17 cellular contexts compared by ENCODE assay signal in genomic region chr4:43843501-43843900, GRCh38.
DNase-seq lines count a peak whose midpoint lies in the region; ATAC-seq and TF ChIP-seq lines count a peak whose summit lies in the region.
"Had no signal": no experiment of that assay in that cellular context is flagged by ENCODE, and none has a peak within 500 bp of the region (broad histone marks: within the 10 kb centered on the region; RNA-seq: fewer than 3 reads in every experiment).

No MANE protein-coding gene starts in this region.

- H3K9me3 ChIP-seq in GM23248 (ENCODE audit: low read depth) = no peaks in the 10 kb centered on the region
- H3K9me3 ChIP-seq in neural progenitor cell (ENCODE audit: low read depth) = no peaks in the 10 kb centered on the region

- H3K4me2 ChIP-seq in GM23248 (ENCODE audit: unreplicated experiment) (no peak overlapping the region), neural progenitor cell (no peak overlapping the region)

- H3K4me1 Mint-ChIP-seq in neural progenitor cell = peaks cover 4% of the 10 kb centered on the region
- no peaks in the 10 kb centered on the region for H3K4me1 Mint-ChIP-seq in natural killer cell treated with Interleukin-12 subunit alpha and Interleukin-12 subunit beta and Interleukin-15 and Interleukin-18, amount 100 ng/mL, for 72 hours (ENCODE audit: low read depth in 2 of 2)
- H3K4me1 Mint-ChIP-seq: B cell had no signal

- H3K9ac ChIP-seq in GM23248 (no peak overlapping the region), neural progenitor cell (no peak overlapping the region)

- no peaks in the 10 kb centered on the region for H3K9me3 Mint-ChIP-seq in neural progenitor cell
- peaks cover 3% of the 10 kb centered on the region for H3K9me3 Mint-ChIP-seq in natural killer cell treated with Interleukin-12 subunit alpha and Interleukin-12 subunit beta and Interleukin-15 and Interleukin-18, amount 100 ng/mL, for 72 hours

- no peak for TF ChIP-seq CTCF in neural progenitor cell (IDR thresholded peaks at IDR 0.05)

- H3K36me3 ChIP-seq in GM23248 (ENCODE audit: low read depth) = no peaks in the 10 kb centered on the region
- no peaks in the 10 kb centered on the region for H3K36me3 ChIP-seq in neural progenitor cell
- H3K36me3 ChIP-seq: left ventricle myocardium inferior had no signal

- H3K27ac Mint-ChIP-seq in neural progenitor cell = no peak overlapping the region
- H3K27ac Mint-ChIP-seq in natural killer cell treated with Interleukin-12 subunit alpha and Interleukin-12 subunit beta and Interleukin-15 and Interleukin-18, amount 100 ng/mL, for 72 hours = no peak overlapping the region
- H3K27ac Mint-ChIP-seq: activated T-helper 2 cell treated with anti-CD3 and anti-CD28 coated beads, Interferon-gamma antibody, Interleukin-2, Interleukin-4, amounts not matched to agents 10 μg/mL and 5 μg/mL and 100 μg/mL, durations not matched to agents 14 hours and 24 hours and 36 hours; B cell; dendritic cell treated with granulocyte-macrophage colony-stimulating factor and Interleukin-4, amounts not matched to agents 40 ng/mL and 50 ng/mL, for 4 days had no signal

- DNase-seq in GM23248 (peak; percentile 4), NCI-H226 (peak; percentile 45), dermis blood vessel endothelial cell (peak; percentile 1), neural progenitor cell (ENCODE audit: low spot score) (peak; percentile 11), superior temporal gyrus (ENCODE audit: extremely low spot score) (no peak), inferior parietal cortex (ENCODE audit: extremely low spot score) (no peak)
- no peak for DNase-seq in natural killer cell treated with Interleukin-12 subunit alpha and Interleukin-12 subunit beta and Interleukin-15 and Interleukin-18, amount 100 ng/mL, for 72 hours (ENCODE audit: low spot score)
- DNase-seq: activated CD8-positive, alpha-beta memory T cell treated with anti-CD3 and anti-CD28 coated beads for 24 hours; amygdala; DMS153; left ventricle myocardium inferior; NCI-H1694 treated with DMSO at 0.1 percent for 48 hours; substantia nigra had no signal

- H3K36me3 Mint-ChIP-seq in neural progenitor cell = no peaks in the 10 kb centered on the region
- no peaks in the 10 kb centered on the region for H3K36me3 Mint-ChIP-seq in natural killer cell treated with Interleukin-12 subunit alpha and Interleukin-12 subunit beta and Interleukin-15 and Interleukin-18, amount 100 ng/mL, for 72 hours

- H3K27ac ChIP-seq in GM23248 (no peak overlapping the region), neural progenitor cell (no peak overlapping the region)
- H3K27ac ChIP-seq: left ventricle myocardium inferior had no signal

- H3K27me3 Mint-ChIP-seq in neural progenitor cell (ENCODE audit: insufficient read depth, low read depth) = no peaks in the 10 kb centered on the region
- no peaks in the 10 kb centered on the region for H3K27me3 Mint-ChIP-seq in natural killer cell treated with Interleukin-12 subunit alpha and Interleukin-12 subunit beta and Interleukin-15 and Interleukin-18, amount 100 ng/mL, for 72 hours
- H3K27me3 Mint-ChIP-seq: B cell; dendritic cell treated with granulocyte-macrophage colony-stimulating factor and Interleukin-4, amounts not matched to agents 40 ng/mL and 50 ng/mL, for 4 days had no signal

- no peak overlapping the region for H2AFZ ChIP-seq in GM23248
- no peak overlapping the region for H2AFZ ChIP-seq in neural progenitor cell (replicated peaks)

- in situ Hi-C loops in GM23248 (cut with MboI) = no loop called here

- ATAC-seq in GM18870 (IDR thresholded peaks at IDR 0.05; ENCODE audit: unreplicated experiment) = no peak
- ATAC-seq in natural killer cell treated with Interleukin-12 subunit alpha and Interleukin-12 subunit beta and Interleukin-15 and Interleukin-18, amount 100 ng/mL, for 72 hours = no peak

- 0 to 2% methylated on average over 1 of the region's 1 CpG for WGBS in GM23248 (ENCODE audit: low coverage in 1 of 2, low lambda C conversion rate in 2 of 2, missing lambda C conversion rate in 2 of 2), 2 experiments

- H3K79me2 ChIP-seq in GM23248 (ENCODE audit: insufficient read depth) = no peaks in the 10 kb centered on the region
- H3K79me2 ChIP-seq in neural progenitor cell (ENCODE audit: low read depth) = no peaks in the 10 kb centered on the region

- no peaks in the 10 kb centered on the region for H4K20me1 ChIP-seq in GM23248 (ENCODE audit: insufficient read depth)
- no peaks in the 10 kb centered on the region for H4K20me1 ChIP-seq in neural progenitor cell (ENCODE audit: low read depth)

- H3K4me1 ChIP-seq in GM23248 (ENCODE audit: insufficient read depth) = no peaks in the 10 kb centered on the region
- H3K4me1 ChIP-seq in neural progenitor cell = no peaks in the 10 kb centered on the region
- H3K4me1 ChIP-seq: left ventricle myocardium inferior had no signal

- H3F3A ChIP-seq in GM23248 (ENCODE audit: insufficient read depth) (no peaks in the 10 kb centered on the region), neural progenitor cell (ENCODE audit: low read depth) (no peaks in the 10 kb centered on the region)

- H3K4me3 ChIP-seq in GM23248 (no peak overlapping the region), neural progenitor cell (no peak overlapping the region)
- H3K4me3 ChIP-seq: left ventricle myocardium inferior had no signal

- no peak overlapping the region for H3K4me3 Mint-ChIP-seq in neural progenitor cell
- H3K4me3 Mint-ChIP-seq in natural killer cell treated with Interleukin-12 subunit alpha and Interleukin-12 subunit beta and Interleukin-15 and Interleukin-18, amount 100 ng/mL, for 72 hours = no peak overlapping the region
- H3K4me3 Mint-ChIP-seq: B cell; dendritic cell treated with granulocyte-macrophage colony-stimulating factor and Interleukin-4, amounts not matched to agents 40 ng/mL and 50 ng/mL, for 4 days had no signal

- H3K27me3 ChIP-seq in GM23248 (replicated peaks; ENCODE audit: insufficient read depth) (no peaks in the 10 kb centered on the region), neural progenitor cell (no peaks in the 10 kb centered on the region)

- no peaks in the 10 kb centered on the region for H3K9me2 ChIP-seq in GM23248 (ENCODE audit: insufficient read depth)

Comparison
In these comparisons a context has a peak if more than half of its experiments do, and no peak if none do; other contexts are left out.
1. DNase-seq: peak in GM23248 (single experiment), NCI-H226 (single experiment), dermis blood vessel endothelial cell (single experiment) and neural progenitor cell (single experiment); none in superior temporal gyrus (single experiment), inferior parietal cortex (single experiment) and natural killer cell treated with Interleukin-12 subunit alpha and Interleukin-12 subunit beta and Interleukin-15 and Interleukin-18, amount 100 ng/mL, for 72 hours (single experiment).